ENCODE assay signal across 18 cellular contexts in genomic region chr21:34148826-34149558, GRCh38.
"Had no signal": no experiment of that assay in that cellular context is flagged by ENCODE, and none has a peak within 500 bp of the region (broad histone marks: within the 10 kb centered on the region; RNA-seq: fewer than 3 reads in every experiment).

No MANE protein-coding gene starts in this region.

- H3K9me3 ChIP-seq: transverse colon had no signal

- ATAC-seq: activated T-helper 17 cell treated with anti-CD3 and anti-CD28 coated beads, Interleukin-2, amount 50 U/mL, for 72 hours; effector memory CD8-positive, alpha-beta T cell; left colon; natural killer cell; SK-N-SH treated with all-trans-retinoic acid at 6 μM for 48 hours; stimulated activated effector memory CD8-positive, alpha-beta T cell treated with anti-CD3 and anti-CD28 coated beads, Interleukin-12 subunit alpha, Interleukin-12 subunit beta, amount 100 ng/mL, for 72 hours had no signal

- H3K27ac Mint-ChIP-seq: activated CD4-positive, alpha-beta T cell treated with anti-CD3 and anti-CD28 coated beads, Interleukin-2, amount 10 ng/mL, durations not matched to agents 7 days and 5 days; activated naive CD4-positive, alpha-beta T cell treated with anti-CD3 and anti-CD28 coated beads for 36 hours; dendritic cell treated with granulocyte-macrophage colony-stimulating factor and Interleukin-4, amounts not matched to agents 40 ng/mL and 50 ng/mL, for 4 days; effector memory CD8-positive, alpha-beta T cell; natural killer cell; stimulated activated effector memory CD8-positive, alpha-beta T cell treated with anti-CD3 and anti-CD28 coated beads, Interleukin-12 subunit alpha, Interleukin-12 subunit beta, amount 100 ng/mL, for 72 hours; T-helper 1 cell treated with Interleukin-12 subunit alpha and Interleukin-12 subunit beta and Interleukin-4 antibody, amounts not matched to agents 30 μg/mL and 1 μg/mL, for 36 hours had no signal

- H3K27ac ChIP-seq: epithelial cell of prostate, transverse colon had no signal

- H3K4me3 ChIP-seq: lung, smooth muscle cell, transverse colon had no signal

- H3K36me3 Mint-ChIP-seq: natural killer cell had no signal

- H3K9me3 Mint-ChIP-seq: natural killer cell had no signal

- H3K27me3 ChIP-seq: transverse colon had no signal

- H3K4me2 ChIP-seq: smooth muscle cell had no signal

- DNase-seq: activated CD4-positive, alpha-beta T cell treated with anti-CD3 and anti-CD28 coated beads, Interleukin-2, amount 10 ng/mL, durations not matched to agents 7 days and 5 days; activated CD4-positive, CD25-positive, alpha-beta regulatory T cell; activated naive CD4-positive, alpha-beta T cell treated with anti-CD3 and anti-CD28 coated beads for 36 hours; activated T-cell treated with anti-CD3 and anti-CD28 coated beads for 4 hours; cerebellar nuclear complex; effector memory CD8-positive, alpha-beta T cell; left colon; natural killer cell; occipital lobe; transverse colon had no signal

- H3K36me3 ChIP-seq: transverse colon had no signal

- H3K4me3 Mint-ChIP-seq: activated CD4-positive, alpha-beta T cell treated with anti-CD3 and anti-CD28 coated beads, Interleukin-2, amount 10 ng/mL, durations not matched to agents 7 days and 5 days; activated naive CD4-positive, alpha-beta T cell treated with anti-CD3 and anti-CD28 coated beads for 36 hours; activated T-helper 17 cell treated with anti-CD3 and anti-CD28 coated beads, Interleukin-2, amount 50 U/mL, for 72 hours; dendritic cell treated with granulocyte-macrophage colony-stimulating factor and Interleukin-4, amounts not matched to agents 40 ng/mL and 50 ng/mL, for 4 days; effector memory CD8-positive, alpha-beta T cell; natural killer cell; stimulated activated effector memory CD8-positive, alpha-beta T cell treated with anti-CD3 and anti-CD28 coated beads, Interleukin-12 subunit alpha, Interleukin-12 subunit beta, amount 100 ng/mL, for 72 hours; T-helper 1 cell treated with Interleukin-12 subunit alpha and Interleukin-12 subunit beta and Interleukin-4 antibody, amounts not matched to agents 30 μg/mL and 1 μg/mL, for 36 hours had no signal

- H3K27me3 Mint-ChIP-seq: activated CD4-positive, alpha-beta T cell treated with anti-CD3 and anti-CD28 coated beads, Interleukin-2, amount 10 ng/mL, durations not matched to agents 7 days and 5 days; activated T-helper 17 cell treated with anti-CD3 and anti-CD28 coated beads, Interleukin-2, amount 50 U/mL, for 72 hours; dendritic cell treated with granulocyte-macrophage colony-stimulating factor and Interleukin-4, amounts not matched to agents 40 ng/mL and 50 ng/mL, for 4 days; effector memory CD8-positive, alpha-beta T cell had no signal
